24 cellular contexts compared by ENCODE assay signal in genomic region chr6:21085206-21085605, GRCh38.
"Had no signal": no experiment of that assay in that cellular context is flagged by ENCODE, and none has a peak within 500 bp of the region (broad histone marks: within the 10 kb centered on the region; RNA-seq: fewer than 3 reads in every experiment).

No MANE protein-coding gene starts in this region.

- H3K27ac ChIP-seq: ascending aorta, cardiac muscle cell, coronary artery, gastrocnemius medialis, left lung, ovary, right lobe of liver had no signal

- ATAC-seq: effector memory CD8-positive, alpha-beta T cell; gastrocnemius medialis; left lung; mucosa of descending colon; right lobe of liver had no signal

- H3K9me3 ChIP-seq: ascending aorta, gastrocnemius medialis, left lung, mucosa of descending colon, ovary, right lobe of liver had no signal

- H3K4me1 ChIP-seq: ascending aorta, gastrocnemius medialis, left lung, right lobe of liver had no signal

- H3K27me3 ChIP-seq: ascending aorta, cardiac muscle cell, gastrocnemius medialis, left lung, ovary, right lobe of liver had no signal

- H3K36me3 ChIP-seq: cardiac muscle cell, gastrocnemius medialis, left lung, ovary, right lobe of liver had no signal

- DNase-seq: activated CD4-positive, alpha-beta memory T cell treated with anti-CD3 and anti-CD28 coated beads, Interleukin-2, amount 10 ng/mL, durations not matched to agents 7 days and 5 days; activated CD4-positive, alpha-beta T cell treated with anti-CD3 and anti-CD28 coated beads, Interleukin-2, amount 10 ng/mL, durations not matched to agents 7 days and 5 days; activated CD4-positive, CD25-positive, alpha-beta regulatory T cell treated with anti-CD3 and anti-CD28 coated beads, Interleukin-2, amount 50 U/mL, for 72 hours; activated CD8-positive, alpha-beta memory T cell treated with anti-CD3 and anti-CD28 coated beads, Interleukin-2, amount 50 U/mL, for 48 hours; activated gamma-delta T cell; activated naive CD4-positive, alpha-beta T cell treated with anti-CD3 and anti-CD28 coated beads, Interleukin-2, amount 10 ng/mL, durations not matched to agents 7 days and 5 days; activated naive CD8-positive, alpha-beta T cell treated with anti-CD3 and anti-CD28 coated beads, Interleukin-2, amount 10 ng/mL, durations not matched to agents 7 days and 5 days; activated T-cell treated with anti-CD3 and anti-CD28 coated beads, Interleukin-2, amount 50 U/mL, for 24 hours; effector memory CD8-positive, alpha-beta T cell; erythroblast; gastrocnemius medialis; glutamatergic neuron; left lung; mesendoderm; mucosa of descending colon; ovary; right lobe of liver; stimulated activated CD4-positive, alpha-beta T cell treated with anti-CD3 and anti-CD28 coated beads, Interleukin-2, amount 100 ng/mL, for 48 hours; stimulated activated naive CD4-positive, alpha-beta T cell treated with Interleukin-2 at 50 U/mL for 16 hours; T1000 had no signal

- H3K4me3 ChIP-seq: ascending aorta, cardiac muscle cell, coronary artery, gastrocnemius medialis, left lung, lung, mucosa of descending colon, ovary, right lobe of liver had no signal
